17 cellular contexts compared by ENCODE assay signal in the genomic region with DNA sequence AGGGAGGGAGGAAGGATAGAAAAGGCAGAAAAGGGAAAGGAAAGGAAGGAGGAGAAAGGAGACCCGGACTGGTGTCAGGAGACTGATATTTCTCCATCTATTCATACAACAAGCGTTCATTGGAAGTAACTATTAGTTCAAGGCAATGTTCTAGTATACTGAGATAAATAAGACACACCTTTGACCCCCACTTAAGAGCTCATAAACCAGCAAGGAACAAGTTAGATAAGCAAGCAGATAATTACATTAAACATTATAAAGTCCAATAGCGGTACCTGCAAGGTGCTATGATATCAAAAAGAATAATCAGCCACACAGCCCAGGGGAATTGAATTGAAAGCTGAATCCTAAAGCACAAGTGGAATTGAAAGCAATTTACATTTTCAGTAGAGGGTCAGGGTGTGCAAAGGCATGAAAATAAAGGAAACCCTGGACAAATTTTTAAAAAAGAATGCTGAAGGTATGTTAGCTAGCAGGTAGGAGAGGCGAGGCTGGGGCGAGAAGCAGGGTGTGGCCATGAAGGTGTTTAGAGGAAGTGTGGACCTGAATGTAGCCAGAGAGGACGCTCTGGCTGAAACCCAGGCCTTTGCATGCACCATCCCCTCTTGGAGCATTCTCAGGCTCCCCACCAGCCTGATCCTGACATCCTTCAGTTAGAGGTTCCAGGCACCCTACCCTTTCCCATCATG.
"Had no signal": no experiment of that assay in that cellular context is flagged by ENCODE, and none has a peak within 500 bp of the region (broad histone marks: within the 10 kb centered on the region; RNA-seq: fewer than 3 reads in every experiment).

No MANE protein-coding gene starts in this region.

- H3K4me2 ChIP-seq: SK-N-SH had no signal

- H3K9me3 ChIP-seq: SK-N-SH had no signal

- H3K27ac ChIP-seq: RWPE1 had no signal

- H3K9ac ChIP-seq: SK-N-SH had no signal

- DNase-seq: KBM-7, MV-4-11, NCI-H1048, NCI-H1105, NCI-H1417, NCI-H1436 treated with DMSO at 0.1 percent for 48 hours, NCI-H1694, NCI-H187 treated with DMSO at 0.1 percent for 48 hours, NCI-H2081, NCI-H2107, NCI-H2227 treated with DMSO at 0.1 percent for 48 hours, NCI-H524, NCI-H526 treated with DMSO at 0.1 percent for 48 hours, NCI-H774, SHP77, SK-N-SH had no signal

- H3K9me2 ChIP-seq: SK-N-SH had no signal
